ENCODE assay signal across 10 cellular contexts in the genomic region with DNA sequence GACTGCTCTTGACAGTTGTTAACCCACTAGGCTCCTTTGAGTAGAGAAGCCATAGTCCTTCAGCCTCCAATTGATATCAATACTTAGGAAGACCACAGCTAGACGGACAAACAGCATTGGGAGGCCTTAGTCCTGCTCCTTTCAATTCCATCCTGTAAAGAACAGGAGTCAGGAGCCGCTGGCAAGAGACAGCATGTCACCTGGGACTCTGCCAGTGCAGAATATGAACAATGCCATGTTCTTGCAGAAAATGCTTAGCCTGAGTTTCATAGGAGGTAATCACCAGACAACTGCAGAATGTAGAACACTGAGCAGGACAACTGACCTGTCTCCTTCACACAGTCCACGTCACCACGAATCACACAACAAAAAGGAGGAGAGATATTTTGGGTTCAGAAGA. TPM values are rescaled to one million over a fixed set of nuclear protein-coding genes. Genes with fewer than 3 reads are reported as not detected.
DNase-seq lines count a peak whose midpoint lies in the region.
"Not testable (repeated sequence)": the region's sequence is repeated elsewhere in the genome, so short reads cannot be mapped to it uniquely, and the experiment has no call there.
"Had no signal": no experiment of that assay in that cellular context is flagged by ENCODE, and none has a peak within 500 bp of the region (broad histone marks: within the 10 kb centered on the region; RNA-seq: fewer than 3 reads in every experiment).

No MANE protein-coding gene starts in this region.

- in situ Hi-C loops in G401 (cut with HindIII; ENCODE audit: low sequenced_read_pairs) = not testable (repeated sequence)

- DNase-seq in G401 (ENCODE audit: low spot score) (peak; percentile 67), cerebellar cortex (ENCODE audit: low spot score) (peak; percentile 61), mesenteric fat pad (ENCODE audit: low spot score) (peak; percentile 12)
- DNase-seq in activated CD8-positive, alpha-beta memory T cell treated with anti-CD3 and anti-CD28 coated beads, Interleukin-2, amount 50 U/mL, for 48 hours = peak; percentile 25

RNA-seq across cellular contexts. Expression of a gene that starts 25.3 kb away (rescaled TPM):
- total RNA-seq in G401 (2014; rRNA removed; shearing (Covaris generic)) = 0.58 and 0.98 TPM in 2 replicates
- 129 TPM for total RNA-seq in mesenteric fat pad
- total RNA-seq: A172; CD4-positive, alpha-beta memory T cell; CD4-positive, alpha-beta T cell; CD4-positive, CD25-positive, alpha-beta regulatory T cell; CD8-positive, alpha-beta memory T cell; CD8-positive, alpha-beta T cell had no signal

RNA-seq across cellular contexts. Expression of a gene that starts 43.9 kb away (rescaled TPM):
- total RNA-seq in G401 (2014; rRNA removed; shearing (Covaris generic)) = 7.5 and 16.1 TPM in 2 replicates
- total RNA-seq in mesenteric fat pad = 11.2 TPM

Comparison
In these comparisons a context has a peak if more than half of its experiments do, and no peak if none do; other contexts are left out.
1. Peak in every context shown above with its lines: DNase-seq.
2. DNase-seq: peak in every context shown above with its lines; median percentile 67 in G401; 61 in cerebellar cortex; 25 in activated CD8-positive, alpha-beta memory T cell treated with anti-CD3 and anti-CD28 coated beads, Interleukin-2, amount 50 U/mL, for 48 hours; 12 in mesenteric fat pad.
3. RNA of a gene that starts 25.3 kb away (total RNA-seq): 129 TPM in mesenteric fat pad (single experiment); 0.58 to 0.98 TPM in G401; every median in the first group is over 10 times any median in the second.